8 cellular contexts compared by ENCODE assay signal in genomic region chr5:41924526-41924871, GRCh38. TPM values are rescaled to one million over a fixed set of nuclear protein-coding genes. Genes with fewer than 3 reads are reported as not detected.
DNase-seq lines count a peak whose midpoint lies in the region; ATAC-seq and TF ChIP-seq lines count a peak whose summit lies in the region.

No MANE protein-coding gene starts in this region.

- H3K4me1 ChIP-seq in naive thymus-derived CD4-positive, alpha-beta T cell (ENCODE audit: control insufficient read depth in 2 of 2, insufficient read depth in 2 of 2, low read length in 2 of 2), result peaks cover 6 to 14% of the 10 kb centered on the region in 2 donors

- H3K4me1 Mint-ChIP-seq in naive thymus-derived CD4-positive, alpha-beta T cell, result peaks cover 9 to 43% (median 25%) of the 10 kb centered on the region in 7 donors

- peaks cover 27% of the 10 kb centered on the region for H3K36me3 ChIP-seq in KOPT-K1 (ENCODE audit: insufficient read depth, low read length)
- H3K36me3 ChIP-seq in naive thymus-derived CD4-positive, alpha-beta T cell (ENCODE audit: control insufficient read depth in 2 of 3, insufficient read depth in 3 of 3, low read length in 3 of 3), result peaks cover 0 to 15% (median 0%) of the 10 kb centered on the region in 3 experiments

- H3K27me3 Mint-ChIP-seq in naive thymus-derived CD4-positive, alpha-beta T cell, result no peaks in the 10 kb centered on the region

- peak overlapping the region; percentile 93 to 100 (median 96) for H3K27ac Mint-ChIP-seq in naive thymus-derived CD4-positive, alpha-beta T cell

- no peak for DNase-seq in AG04450 (ENCODE audit: low read depth, low spot score)
- DNase-seq in choroid plexus epithelial cell (ENCODE audit: low read depth), result peak; percentile 2
- no peak for DNase-seq in naive thymus-derived CD4-positive, alpha-beta T cell
- no peak for DNase-seq in activated gamma-delta T cell treated with Interleukin-2 at 50 U/mL for 16 hours
- no peak for DNase-seq in pons (ENCODE audit: low spot score)

- intact Hi-C loops in naive thymus-derived CD4-positive, alpha-beta T cell (cut with micrococcal nuclease), result loop anchor here (5.0 to 10.0 kb wide), 4 partner anchors 830 to 1560 kb away; partner anchors contain the start of genes CCDC152 (in 1 of the 2) and TMEM267 (in 1 of the 2)

- no peaks in the 10 kb centered on the region for H3K9me3 Mint-ChIP-seq in naive thymus-derived CD4-positive, alpha-beta T cell

- peak overlapping the region; percentile 68 for H3K4me3 ChIP-seq in AG04450 (ENCODE audit: low read depth, low read length)
- peak overlapping the region; percentile 74 for H3K4me3 ChIP-seq in choroid plexus epithelial cell (ENCODE audit: low read depth, low read length)
- peak overlapping the region; percentile 85 for H3K4me3 ChIP-seq in naive thymus-derived CD4-positive, alpha-beta T cell (ENCODE audit: low read length)

- no peaks in the 10 kb centered on the region for H3K27me3 ChIP-seq in AG04450 (ENCODE audit: control insufficient read depth, insufficient read depth, low read length)
- H3K27me3 ChIP-seq in naive thymus-derived CD4-positive, alpha-beta T cell (ENCODE audit: control insufficient read depth in 2 of 2, insufficient read depth in 2 of 2, low read length in 2 of 2), result no peaks in the 10 kb centered on the region

- H3K9me3 ChIP-seq in AG04450 (ENCODE audit: control insufficient read depth, insufficient read depth, low read length) (no peaks in the 10 kb centered on the region), KOPT-K1 (ENCODE audit: insufficient read depth, low read length, poor library complexity, severe bottlenecking) (no peaks in the 10 kb centered on the region)
- no peaks in the 10 kb centered on the region for H3K9me3 ChIP-seq in naive thymus-derived CD4-positive, alpha-beta T cell (ENCODE audit: control insufficient read depth in 2 of 3, low read length in 3 of 3)

- peak overlapping the region; percentile 42 for H3K27ac ChIP-seq in AG04450 (ENCODE audit: low read depth, low read length)
- H3K27ac ChIP-seq in KOPT-K1 (ENCODE audit: low read depth, low read length, poor library complexity, severe bottlenecking), result peak overlapping the region; percentile 85
- H3K27ac ChIP-seq in naive thymus-derived CD4-positive, alpha-beta T cell (ENCODE audit: low read depth, low read length), result peak overlapping the region; percentile 96

- peaks cover 0 to 20% (median 10%) of the 10 kb centered on the region in 5 donors for H3K36me3 Mint-ChIP-seq in naive thymus-derived CD4-positive, alpha-beta T cell

- ATAC-seq in naive thymus-derived CD4-positive, alpha-beta T cell, result no peak
- ATAC-seq in GM21367 (IDR thresholded peaks at IDR 0.05; ENCODE audit: unreplicated experiment) (no peak), HG02981 (IDR thresholded peaks at IDR 0.05; ENCODE audit: unreplicated experiment) (no peak)

- peak overlapping the region; percentile 83 to 93 (median 88) for H3K4me3 Mint-ChIP-seq in naive thymus-derived CD4-positive, alpha-beta T cell

- POLR2A ChIA-PET in AG04450 (lab: Yijun Ruan, JAX), result interaction anchor here (1.8 kb wide), 1 partner anchor 20 kb away, joined by 15 read pairs; the partner anchor contains the start of gene RIMOC1
- POLR2A ChIA-PET in naive thymus-derived CD4-positive, alpha-beta T cell (lab: Charles Lee), result interaction anchor here (0.5 to 5.9 kb wide), 16 partner anchors 10 to 1559 kb away, joined by 3 to 54 read pairs (median 4); partner anchors contain the start of genes OXCT1, RIMOC1 and TMEM267

- CTCF ChIA-PET in AG04450 (lab: Charles Lee), result interaction anchor here (0.5 to 1.1 kb wide), 7 partner anchors 13 to 70 kb away, joined by 3 to 4 read pairs (median 3); partner anchors contain the start of gene RIMOC1
- CTCF ChIA-PET in naive thymus-derived CD4-positive, alpha-beta T cell (lab: Charles Lee), result interaction anchor here (1.7 kb wide), 1 partner anchor 20 kb away, joined by 5 read pairs; the partner anchor contains the start of gene RIMOC1

- no peak for TF ChIP-seq CTCF in AG04450 (IDR thresholded peaks at IDR 0.05; ENCODE audit: low read depth, low read length)
- no peak for TF ChIP-seq CTCF in choroid plexus epithelial cell (conservative IDR thresholded peaks at IDR 0.05; ENCODE audit: low read depth, low read length)

RNA-seq across cellular contexts. Expression of gene FBXO4, which starts 0.6 kb away (rescaled TPM):
- polyA plus RNA-seq in AG04450 (2011; rRNA removed), result 6.6 and 10.9 TPM in 2 replicates
- polyA minus RNA-seq in AG04450 (2011; rRNA and poly(A)+ RNA removed), result 3.1 and 4.4 TPM in 2 replicates
- 10 to 100 TPM; 10.9 to 15.0 (median 14.6) TPM for total RNA-seq in naive thymus-derived CD4-positive, alpha-beta T cell
- polyA plus RNA-seq in naive thymus-derived CD4-positive, alpha-beta T cell, result 10 to 100 TPM; 16.9 to 23.5 TPM

RNA-seq across cellular contexts. Expression of gene RIMOC1, which starts 20.4 kb away (rescaled TPM):
- 26.8 and 43.1 TPM in 2 replicates for polyA plus RNA-seq in AG04450 (2011; rRNA removed)
- 15.1 and 29.8 TPM in 2 replicates for polyA minus RNA-seq in AG04450 (2011; rRNA and poly(A)+ RNA removed)
- 10 to 100 TPM; 13.8 to 40.6 (median 27.5) TPM for total RNA-seq in naive thymus-derived CD4-positive, alpha-beta T cell
- 10 to 100 TPM; 10.8 to 14.6 TPM for polyA plus RNA-seq in naive thymus-derived CD4-positive, alpha-beta T cell

RNA-seq across cellular contexts. Expression of gene OXCT1, which starts 54.3 kb away (rescaled TPM):
- polyA plus RNA-seq in AG04450 (2011; rRNA removed), result 21.3 and 31.7 TPM in 2 replicates
- polyA minus RNA-seq in AG04450 (2011; rRNA and poly(A)+ RNA removed), result 12.6 and 21.8 TPM in 2 replicates
- total RNA-seq in naive thymus-derived CD4-positive, alpha-beta T cell, result 10 to 100 TPM; 18.6 to 53.1 (median 30.0) TPM
- 10 to 100 TPM; 26.1 to 32.4 TPM for polyA plus RNA-seq in naive thymus-derived CD4-positive, alpha-beta T cell

Comparison
In these comparisons a context has a peak if more than half of its experiments do, and no peak if none do; other contexts are left out.
1. H3K27ac ChIP-seq: peak in every context shown above with its lines; median percentile 96 in naive thymus-derived CD4-positive, alpha-beta T cell; 85 in KOPT-K1; 42 in AG04450.